In genomic region chr17:77842906-77843249, GRCh38 we compare ENCODE assay signal across 13 cellular contexts.
DNase-seq lines count a peak whose midpoint lies in the region; ATAC-seq, FAIRE-seq and TF ChIP-seq lines count a peak whose summit lies in the region.
"Had no signal": no experiment of that assay in that cellular context is flagged by ENCODE, and none has a peak within 500 bp of the region (broad histone marks: within the 10 kb centered on the region; RNA-seq: fewer than 3 reads in every experiment).

No MANE protein-coding gene starts in this region.

- no peak for FAIRE-seq in endothelial cell of umbilical vein (lab: Jason Lieb, UNC)
- FAIRE-seq in urothelium cell line (lab: Jason Lieb, UNC), result peak; percentile 27
- FAIRE-seq: pancreas had no signal

- peak overlapping the region; percentile 57 for H3K4me2 ChIP-seq in endothelial cell of umbilical vein (ENCODE audit: insufficient read depth, low read length)

- 71 to 84% methylated on average over 4 of the region's 4 CpGs for WGBS in heart right ventricle, 2 donors

- H3K27ac ChIP-seq in heart right ventricle, result peak overlapping the region in 4 of 10 donors; percentile 40 to 88 (median 80)
- H3K27ac ChIP-seq in endothelial cell of umbilical vein (ENCODE audit: insufficient read depth, low read depth, low read length), result no peak overlapping the region
- H3K27ac ChIP-seq in foreskin keratinocyte, result no peak overlapping the region
- H3K27ac ChIP-seq: pancreas, vagina had no signal

- H3K27me3 ChIP-seq in heart right ventricle (no peaks in the 10 kb centered on the region), endothelial cell of umbilical vein (ENCODE audit: control insufficient read depth in 2 of 2, insufficient read depth in 2 of 2, low read length in 2 of 2) (no peaks in the 10 kb centered on the region), foreskin keratinocyte (no peaks in the 10 kb centered on the region)
- H3K27me3 ChIP-seq: pancreas, vagina had no signal

- no TSS peak for BruUV-seq in endothelial cell of umbilical vein (replicated peaks; lab: Mats Ljungman, UMichigan)

- POLR2A ChIA-PET in T-cell (lab: Charles Lee), result interaction anchor here in 1 of 2 donors (0.6 kb wide), 1 partner anchor 851 kb away, joined by 3 read pairs; no protein-coding TSS in a partner anchor
- POLR2A ChIA-PET in endothelial cell of umbilical vein (lab: Charles Lee), result no interaction called here

- H3K27me3 Mint-ChIP-seq in T-cell, result no peaks in the 10 kb centered on the region

- no peaks in the 10 kb centered on the region for H3K9me3 ChIP-seq in heart right ventricle
- no peaks in the 10 kb centered on the region for H3K9me3 ChIP-seq in endothelial cell of umbilical vein (replicated peaks; ENCODE audit: control insufficient read depth, insufficient read depth, low read length)
- H3K9me3 ChIP-seq: pancreas, vagina had no signal

- no peaks in the 10 kb centered on the region for H3K79me2 ChIP-seq in endothelial cell of umbilical vein (ENCODE audit: control insufficient read depth, insufficient read depth, low read length)

- dilution Hi-C loops in endothelial cell of umbilical vein (cut with MboI; ENCODE audit: extremely low pct_ligation_motif_present, low sequenced_read_pairs), result no loop called here

- no peak for TF ChIP-seq POLR2A in endothelial cell of umbilical vein (IDR thresholded peaks at IDR 0.05; ENCODE audit: low read depth, low read length)

- no peaks in the 10 kb centered on the region for H4K20me1 ChIP-seq in endothelial cell of umbilical vein (replicated peaks; ENCODE audit: control insufficient read depth, extremely low read depth, insufficient read depth, low read length)

- H3K36me3 Mint-ChIP-seq in T-cell, result no peaks in the 10 kb centered on the region

- H3K9ac ChIP-seq in endothelial cell of umbilical vein (replicated peaks; ENCODE audit: extremely low read depth, insufficient read depth, low read length), result no peak overlapping the region

- CTCF ChIA-PET in T-cell (lab: Charles Lee) (no interaction called here), endothelial cell of umbilical vein (lab: Charles Lee) (interaction anchor here (0.7 to 5.0 kb wide), 2 partner anchors 9 to 69 kb away, joined by 3 to 16 read pairs; no protein-coding TSS in a partner anchor)

- peaks cover 4 to 56% (median 40%) of the 10 kb centered on the region in 9 donors for H3K4me1 ChIP-seq in heart right ventricle
- peaks cover 8% of the 10 kb centered on the region for H3K4me1 ChIP-seq in endothelial cell of umbilical vein (ENCODE audit: control insufficient read depth, extremely low read depth, insufficient read depth, low read length)
- no peaks in the 10 kb centered on the region for H3K4me1 ChIP-seq in foreskin keratinocyte

- H3K9me1 ChIP-seq in endothelial cell of umbilical vein (replicated peaks; ENCODE audit: control insufficient read depth, extremely low read depth, insufficient read depth, low read length), result no peaks in the 10 kb centered on the region

- H3K36me3 ChIP-seq in heart right ventricle (no peaks in the 10 kb centered on the region), endothelial cell of umbilical vein (ENCODE audit: control insufficient read depth in 2 of 2, extremely low read depth in 1 of 2, insufficient read depth in 2 of 2, low read length in 2 of 2) (no peaks in the 10 kb centered on the region)
- H3K36me3 ChIP-seq: pancreas, vagina had no signal

- no peaks in the 10 kb centered on the region for H3K9me3 Mint-ChIP-seq in T-cell

- DNase-seq in cardiac septum (ENCODE audit: low spot score), result peak; percentile 9
- no peak for DNase-seq in heart right ventricle
- DNase-seq in T-cell, result no peak
- DNase-seq in endothelial cell of umbilical vein (ENCODE audit: low read depth, low spot score), result no peak
- no peak for DNase-seq in urothelium cell line (ENCODE audit: low spot score)
- no peak for DNase-seq in foreskin keratinocyte
- DNase-seq in AG20443 (ENCODE audit: low spot score), result no peak
- DNase-seq in NCI-H1092 treated with DMSO at 0.1 percent for 48 hours (lab: John Stamatoyannopoulos, UW), result no peak
- DNase-seq: AML-193, foreskin melanocyte, NCI-H2227 treated with DMSO at 0.1 percent for 48 hours had no signal

- peak overlapping the region; percentile 87 to 90 for H3K27ac Mint-ChIP-seq in T-cell

- peaks cover 45 to 74% (median 51%) of the 10 kb centered on the region in 3 donors for H3K4me1 Mint-ChIP-seq in T-cell

- intact Hi-C loops in cardiac septum (cut with DNase I), result loop anchor here (1.0 kb wide), 1 partner anchor 114 kb away; no protein-coding TSS in a partner anchor
- intact Hi-C loops in heart right ventricle (cut with DNase I), result loop anchor here in 1 of 10 donors (10.0 kb wide), 1 partner anchor 112 kb away; the partner anchor contains the start of gene TNRC6C
- intact Hi-C loops in endothelial cell of umbilical vein (cut with micrococcal nuclease), result no loop called here

- H2AFZ ChIP-seq in endothelial cell of umbilical vein (ENCODE audit: low read depth, low read length), result no peak overlapping the region

- ATAC-seq in heart right ventricle (no peak), T-cell (replicated peaks in 1 of 4) (no peak), foreskin keratinocyte (no peak)

- peak overlapping the region in 1 of 3 donors; percentile 56 for H3K4me3 Mint-ChIP-seq in T-cell

- H3K4me3 ChIP-seq in heart right ventricle, result no peak overlapping the region
- no peak overlapping the region for H3K4me3 ChIP-seq in endothelial cell of umbilical vein (replicated peaks in 1 of 3; ENCODE audit: insufficient read depth in 1 of 3, low read depth in 1 of 3, low read length in 3 of 3)
- H3K4me3 ChIP-seq: pancreas, vagina had no signal

- TF ChIP-seq CTCF in heart right ventricle (IDR thresholded peaks at IDR 0.05) (no peak), endothelial cell of umbilical vein (IDR thresholded peaks at IDR 0.05; ENCODE audit: extremely low read depth in 1 of 2, insufficient read depth in 1 of 2, low read depth in 1 of 2, low read length in 2 of 2) (no peak), foreskin keratinocyte (conservative IDR thresholded peaks at IDR 0.05) (no peak)

TF ChIP-seq in endothelial cell of umbilical vein, 7 proteins besides CTCF, POLR2A, EP300 and RAD21:
- TF ChIP-seq FOS (IDR thresholded peaks at IDR 0.05; ENCODE audit: borderline replicate concordance, insufficient read depth, low read length) (no peak), EZH2 (IDR thresholded peaks at IDR 0.05; ENCODE audit: borderline replicate concordance, low read depth, low read length, severe bottlenecking) (no peak), JUN (IDR thresholded peaks at IDR 0.05; ENCODE audit: borderline replicate concordance, insufficient read depth, insufficient read length, low read depth) (no peak), MYC (IDR thresholded peaks at IDR 0.05; ENCODE audit: low read depth, low read length) (no peak)
- TF ChIP-seq, protein P1, sequence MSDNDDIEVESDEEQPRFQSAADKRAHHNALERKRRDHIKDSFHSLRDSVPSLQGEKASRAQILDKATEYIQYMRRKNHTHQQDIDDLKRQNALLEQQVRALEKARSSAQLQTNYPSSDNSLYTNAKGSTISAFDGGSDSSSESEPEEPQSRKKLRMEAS (IDR thresholded peaks at IDR 0.05; ENCODE audit: insufficient read depth, insufficient read length), result no peak
